Comparison of ENCODE assay signal across 11 cellular contexts in the genomic region with DNA sequence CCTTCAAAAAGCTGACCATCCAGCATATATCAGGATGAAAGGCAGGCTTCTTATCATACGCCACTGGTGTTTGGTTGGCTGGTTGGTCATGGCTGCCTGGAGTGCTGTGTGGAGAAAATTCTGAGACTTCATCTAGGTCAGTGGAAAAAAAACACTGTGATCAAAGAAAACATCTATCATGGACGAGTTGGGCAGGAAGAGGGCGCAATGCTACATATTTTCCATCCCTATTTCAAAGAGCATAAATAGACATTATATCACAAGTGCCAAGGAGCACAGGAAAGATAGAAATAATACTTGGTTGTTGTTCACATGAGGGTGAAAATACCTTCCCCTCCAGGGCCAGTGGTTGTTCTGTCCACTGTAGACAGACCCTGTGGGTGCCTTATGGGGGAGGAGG.
"Had no signal": no experiment of that assay in that cellular context is flagged by ENCODE, and none has a peak within 500 bp of the region (broad histone marks: within the 10 kb centered on the region; RNA-seq: fewer than 3 reads in every experiment).

No MANE protein-coding gene starts in this region.

- H3K4me3 ChIP-seq: coronary artery, hepatocyte, uterus had no signal

- H3K27ac ChIP-seq: coronary artery, hepatocyte, uterus had no signal

- H3K27ac Mint-ChIP-seq: activated CD8-positive, alpha-beta T cell treated with anti-CD3 and anti-CD28 coated beads for 36 hours; nephron had no signal

- H3K79me2 ChIP-seq: hepatocyte had no signal

- H3K27me3 ChIP-seq: hepatocyte, uterus had no signal

- H3K4me1 ChIP-seq: uterus had no signal

- H3K4me3 Mint-ChIP-seq: activated CD8-positive, alpha-beta T cell treated with anti-CD3 and anti-CD28 coated beads for 36 hours; nephron had no signal

- ATAC-seq: activated CD8-positive, alpha-beta T cell treated with anti-CD3 and anti-CD28 coated beads for 36 hours; left ventricle myocardium superior had no signal

- H2AFZ ChIP-seq: hepatocyte had no signal

- DNase-seq: activated CD4-positive, alpha-beta T cell treated with anti-CD3 and anti-CD28 coated beads for 4 hours; activated CD8-positive, alpha-beta memory T cell treated with anti-CD3 and anti-CD28 coated beads, Interleukin-2, amount 50 U/mL, for 4 hours; activated CD8-positive, alpha-beta T cell treated with anti-CD3 and anti-CD28 coated beads for 36 hours; effector CD4-positive, alpha-beta T cell; left ventricle myocardium superior; mesenchymal stem cell; stimulated activated CD4-positive, alpha-beta T cell treated with anti-CD3 and anti-CD28 coated beads, Interleukin-4, amount 100 ng/mL, for 4 hours; uterus had no signal

- H3K4me2 ChIP-seq: hepatocyte had no signal

- H3K9me3 Mint-ChIP-seq: activated CD8-positive, alpha-beta T cell treated with anti-CD3 and anti-CD28 coated beads for 36 hours; nephron had no signal

- H3K36me3 ChIP-seq: uterus had no signal

- H3K4me1 Mint-ChIP-seq: nephron had no signal

- H3K9me3 ChIP-seq: uterus had no signal
